34 cellular contexts compared by ENCODE assay signal in the genomic region with DNA sequence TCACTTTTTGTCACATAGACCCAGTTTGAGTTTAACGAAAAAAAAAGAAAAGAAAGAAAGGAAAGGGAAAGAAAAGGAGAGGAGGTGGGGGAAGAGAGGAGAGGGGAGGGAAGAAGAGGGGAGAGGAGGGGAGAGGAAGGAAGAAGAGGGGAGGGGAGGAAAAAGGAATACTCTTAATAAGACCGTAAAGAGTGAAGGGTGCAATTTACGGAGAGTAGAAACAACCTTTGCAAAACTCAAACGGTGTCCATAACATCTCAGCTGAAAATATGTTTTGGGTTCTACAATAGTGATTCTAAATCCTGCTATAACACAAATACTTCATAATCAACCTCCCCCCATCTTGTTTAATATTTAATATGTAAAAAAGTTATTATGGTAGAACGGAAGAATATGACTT.
"Had no signal": no experiment of that assay in that cellular context is flagged by ENCODE, and none has a peak within 500 bp of the region (broad histone marks: within the 10 kb centered on the region; RNA-seq: fewer than 3 reads in every experiment).

No MANE protein-coding gene starts in this region.

- H3K4me1 Mint-ChIP-seq: activated CD4-positive, alpha-beta memory T cell treated with anti-CD3 and anti-CD28 coated beads, Interleukin-2, amount 10 ng/mL, durations not matched to agents 7 days and 5 days; activated CD4-positive, alpha-beta T cell treated with anti-CD3 and anti-CD28 coated beads for 36 hours; activated CD4-positive, alpha-beta T cell treated with anti-CD3 and anti-CD28 coated beads, Interleukin-2, amount 10 ng/mL, durations not matched to agents 7 days and 5 days; activated CD8-positive, alpha-beta memory T cell treated with anti-CD3 and anti-CD28 coated beads, Interleukin-2, amount 10 ng/mL, durations not matched to agents 7 days and 5 days; activated naive CD4-positive, alpha-beta T cell treated with anti-CD3 and anti-CD28 coated beads, Interleukin-2, amount 10 ng/mL, durations not matched to agents 7 days and 5 days; activated naive CD8-positive, alpha-beta T cell treated with anti-CD3 and anti-CD28 coated beads, Interleukin-2, amount 10 ng/mL, durations not matched to agents 7 days and 5 days; activated naive CD8-positive, alpha-beta T cell treated with anti-CD3 and anti-CD28 coated beads, Interleukin-2, amount 50 U/mL, for 24 hours had no signal

- H3K27ac ChIP-seq: ascending aorta, VCaP had no signal

- H3K4me3 Mint-ChIP-seq: activated B cell treated with CpG ODN at 0.5 μM for 24 hours; activated CD4-positive, alpha-beta memory T cell treated with anti-CD3 and anti-CD28 coated beads, Interleukin-2, amount 10 ng/mL, durations not matched to agents 7 days and 5 days; activated CD4-positive, alpha-beta T cell treated with anti-CD3 and anti-CD28 coated beads for 36 hours; activated CD4-positive, alpha-beta T cell treated with anti-CD3 and anti-CD28 coated beads, Interleukin-2, amount 10 ng/mL, durations not matched to agents 7 days and 5 days; activated CD8-positive, alpha-beta memory T cell treated with anti-CD3 and anti-CD28 coated beads, Interleukin-2, amount 10 ng/mL, durations not matched to agents 7 days and 5 days; activated CD8-positive, alpha-beta T cell treated with anti-CD3 and anti-CD28 coated beads, Interleukin-2, amount 10 ng/mL, durations not matched to agents 7 days and 5 days; activated naive CD4-positive, alpha-beta T cell treated with anti-CD3 and anti-CD28 coated beads, Interleukin-2, amount 10 ng/mL, durations not matched to agents 7 days and 5 days; activated naive CD8-positive, alpha-beta T cell; activated naive CD8-positive, alpha-beta T cell treated with anti-CD3 and anti-CD28 coated beads, Interleukin-2, amount 10 ng/mL, durations not matched to agents 7 days and 5 days; activated naive CD8-positive, alpha-beta T cell treated with anti-CD3 and anti-CD28 coated beads, Interleukin-2, amount 50 U/mL, for 24 hours; activated T-cell treated with anti-CD3 and anti-CD28 coated beads, Interleukin-2, amount 50 U/mL, for 24 hours; brain; T-helper 1 cell treated with Interleukin-12 subunit alpha and Interleukin-12 subunit beta and Interleukin-4 antibody, amounts not matched to agents 30 μg/mL and 1 μg/mL, for 36 hours; T-helper 2 cell treated with Interferon-gamma antibody and Interleukin-4, amounts not matched to agents 5 μg/mL and 100 μg/mL, for 36 hours had no signal

- ATAC-seq: activated CD4-positive, alpha-beta T cell treated with anti-CD3 and anti-CD28 coated beads for 36 hours; activated CD4-positive, CD25-positive, alpha-beta regulatory T cell treated with anti-CD3 and anti-CD28 coated beads, Interleukin-2, amount 50 U/mL, for 24 hours; activated CD8-positive, alpha-beta memory T cell treated with anti-CD3 and anti-CD28 coated beads, Interleukin-2, amount 10 ng/mL, durations not matched to agents 7 days and 5 days; activated CD8-positive, alpha-beta T cell treated with anti-CD3 and anti-CD28 coated beads, Interleukin-2, amount 10 ng/mL, durations not matched to agents 7 days and 5 days; activated naive CD8-positive, alpha-beta T cell treated with anti-CD3 and anti-CD28 coated beads, Interleukin-2, amount 50 U/mL, for 24 hours had no signal

- H3K36me3 ChIP-seq: ascending aorta had no signal

- DNase-seq: activated B cell treated with CpG ODN at 0.5 μM for 24 hours; activated CD4-positive, alpha-beta memory T cell treated with anti-CD3 and anti-CD28 coated beads, Interleukin-2, amount 10 ng/mL, durations not matched to agents 7 days and 5 days; activated CD4-positive, alpha-beta T cell treated with anti-CD3 and anti-CD28 coated beads for 1 hour; activated CD4-positive, alpha-beta T cell treated with anti-CD3 and anti-CD28 coated beads for 36 hours; activated CD4-positive, alpha-beta T cell treated with anti-CD3 and anti-CD28 coated beads for 48 hours; activated CD4-positive, alpha-beta T cell treated with anti-CD3 and anti-CD28 coated beads, Interleukin-2, amount 10 ng/mL, durations not matched to agents 7 days and 5 days; activated CD4-positive, alpha-beta T cell treated with anti-CD3 and anti-CD28 coated beads, Interleukin-2, amount 50 U/mL, for 48 hours; activated CD8-positive, alpha-beta memory T cell treated with anti-CD3 and anti-CD28 coated beads for 24 hours; activated CD8-positive, alpha-beta memory T cell treated with anti-CD3 and anti-CD28 coated beads, Interleukin-2, amount 10 ng/mL, durations not matched to agents 7 days and 5 days; activated CD8-positive, alpha-beta memory T cell treated with anti-CD3 and anti-CD28 coated beads, Interleukin-2, amount 50 U/mL, for 48 hours; activated CD8-positive, alpha-beta T cell treated with anti-CD3 and anti-CD28 coated beads, Interleukin-2, amount 10 ng/mL, durations not matched to agents 7 days and 5 days; activated effector memory CD4-positive, alpha-beta T cell treated with Interleukin-2 at 50 U/mL for 16 hours; activated gamma-delta T cell; activated naive CD4-positive, alpha-beta T cell treated with anti-CD3 and anti-CD28 coated beads, Interleukin-2, amount 10 ng/mL, durations not matched to agents 7 days and 5 days; activated naive CD4-positive, alpha-beta T cell treated with Interleukin-2 at 50 U/mL for 16 hours; activated naive CD8-positive, alpha-beta T cell treated with anti-CD3 and anti-CD28 coated beads, Interleukin-2, amount 10 ng/mL, durations not matched to agents 7 days and 5 days; activated naive CD8-positive, alpha-beta T cell treated with anti-CD3 and anti-CD28 coated beads, Interleukin-2, amount 50 U/mL, for 24 hours; activated T-cell treated with anti-CD3 and anti-CD28 coated beads, Interleukin-2, amount 50 U/mL, for 24 hours; activated T-cell treated with anti-CD3 and anti-CD28 coated beads, Interleukin-2, amount 50 U/mL, for 48 hours; amygdala; anterior cingulate cortex; central memory CD4-positive, alpha-beta T cell; T-helper 1 cell; T-helper 2 cell; T-helper 9 cell had no signal

- H3K9me3 Mint-ChIP-seq: activated CD4-positive, alpha-beta memory T cell treated with anti-CD3 and anti-CD28 coated beads, Interleukin-2, amount 10 ng/mL, durations not matched to agents 7 days and 5 days; activated CD4-positive, alpha-beta T cell treated with anti-CD3 and anti-CD28 coated beads, Interleukin-2, amount 10 ng/mL, durations not matched to agents 7 days and 5 days; activated naive CD8-positive, alpha-beta T cell treated with anti-CD3 and anti-CD28 coated beads, Interleukin-2, amount 50 U/mL, for 24 hours; activated T-cell treated with anti-CD3 and anti-CD28 coated beads, Interleukin-2, amount 50 U/mL, for 24 hours; T-helper 1 cell treated with Interleukin-12 subunit alpha and Interleukin-12 subunit beta and Interleukin-4 antibody, amounts not matched to agents 30 μg/mL and 1 μg/mL, for 36 hours; T-helper 2 cell treated with Interferon-gamma antibody and Interleukin-4, amounts not matched to agents 5 μg/mL and 100 μg/mL, for 36 hours had no signal

- H3K4me3 ChIP-seq: ascending aorta had no signal

- H3K4me1 ChIP-seq: ascending aorta had no signal

- H3K27ac Mint-ChIP-seq: activated CD4-positive, alpha-beta memory T cell treated with anti-CD3 and anti-CD28 coated beads, Interleukin-2, amount 10 ng/mL, durations not matched to agents 7 days and 5 days; activated CD4-positive, alpha-beta T cell treated with anti-CD3 and anti-CD28 coated beads for 36 hours; activated CD4-positive, alpha-beta T cell treated with anti-CD3 and anti-CD28 coated beads, Interleukin-2, amount 10 ng/mL, durations not matched to agents 7 days and 5 days; activated CD8-positive, alpha-beta memory T cell treated with anti-CD3 and anti-CD28 coated beads, Interleukin-2, amount 10 ng/mL, durations not matched to agents 7 days and 5 days; activated CD8-positive, alpha-beta T cell treated with anti-CD3 and anti-CD28 coated beads, Interleukin-2, amount 10 ng/mL, durations not matched to agents 7 days and 5 days; activated naive CD4-positive, alpha-beta T cell treated with anti-CD3 and anti-CD28 coated beads, Interleukin-2, amount 10 ng/mL, durations not matched to agents 7 days and 5 days; activated naive CD8-positive, alpha-beta T cell; activated naive CD8-positive, alpha-beta T cell treated with anti-CD3 and anti-CD28 coated beads, Interleukin-2, amount 10 ng/mL, durations not matched to agents 7 days and 5 days; activated naive CD8-positive, alpha-beta T cell treated with anti-CD3 and anti-CD28 coated beads, Interleukin-2, amount 50 U/mL, for 24 hours; activated T-cell treated with anti-CD3 and anti-CD28 coated beads, Interleukin-2, amount 50 U/mL, for 24 hours; activated T-helper 2 cell treated with anti-CD3 and anti-CD28 coated beads, Interferon-gamma antibody, Interleukin-2, Interleukin-4, amounts not matched to agents 10 μg/mL and 5 μg/mL and 100 μg/mL, durations not matched to agents 14 hours and 24 hours and 36 hours; brain; T-helper 1 cell treated with Interleukin-12 subunit alpha and Interleukin-12 subunit beta and Interleukin-4 antibody, amounts not matched to agents 30 μg/mL and 1 μg/mL, for 36 hours; T-helper 2 cell treated with Interferon-gamma antibody and Interleukin-4, amounts not matched to agents 5 μg/mL and 100 μg/mL, for 36 hours had no signal

- H3K27me3 ChIP-seq: ascending aorta had no signal

- H3K36me3 Mint-ChIP-seq: activated CD8-positive, alpha-beta memory T cell treated with anti-CD3 and anti-CD28 coated beads, Interleukin-2, amount 10 ng/mL, durations not matched to agents 7 days and 5 days; activated naive CD8-positive, alpha-beta T cell treated with anti-CD3 and anti-CD28 coated beads, Interleukin-2, amount 10 ng/mL, durations not matched to agents 7 days and 5 days; brain had no signal

- H3K9me3 ChIP-seq: ascending aorta had no signal

- FAIRE-seq: TTC549 had no signal

- H3K27me3 Mint-ChIP-seq: activated CD4-positive, alpha-beta memory T cell treated with anti-CD3 and anti-CD28 coated beads, Interleukin-2, amount 10 ng/mL, durations not matched to agents 7 days and 5 days; activated CD4-positive, alpha-beta T cell treated with anti-CD3 and anti-CD28 coated beads for 36 hours; activated CD4-positive, alpha-beta T cell treated with anti-CD3 and anti-CD28 coated beads, Interleukin-2, amount 10 ng/mL, durations not matched to agents 7 days and 5 days; activated naive CD4-positive, alpha-beta T cell treated with anti-CD3 and anti-CD28 coated beads, Interleukin-2, amount 10 ng/mL, durations not matched to agents 7 days and 5 days; activated naive CD8-positive, alpha-beta T cell; activated naive CD8-positive, alpha-beta T cell treated with anti-CD3 and anti-CD28 coated beads, Interleukin-2, amount 10 ng/mL, durations not matched to agents 7 days and 5 days; activated naive CD8-positive, alpha-beta T cell treated with anti-CD3 and anti-CD28 coated beads, Interleukin-2, amount 50 U/mL, for 24 hours; brain had no signal
